2 cellular contexts compared by ENCODE assay signal in the genomic region with DNA sequence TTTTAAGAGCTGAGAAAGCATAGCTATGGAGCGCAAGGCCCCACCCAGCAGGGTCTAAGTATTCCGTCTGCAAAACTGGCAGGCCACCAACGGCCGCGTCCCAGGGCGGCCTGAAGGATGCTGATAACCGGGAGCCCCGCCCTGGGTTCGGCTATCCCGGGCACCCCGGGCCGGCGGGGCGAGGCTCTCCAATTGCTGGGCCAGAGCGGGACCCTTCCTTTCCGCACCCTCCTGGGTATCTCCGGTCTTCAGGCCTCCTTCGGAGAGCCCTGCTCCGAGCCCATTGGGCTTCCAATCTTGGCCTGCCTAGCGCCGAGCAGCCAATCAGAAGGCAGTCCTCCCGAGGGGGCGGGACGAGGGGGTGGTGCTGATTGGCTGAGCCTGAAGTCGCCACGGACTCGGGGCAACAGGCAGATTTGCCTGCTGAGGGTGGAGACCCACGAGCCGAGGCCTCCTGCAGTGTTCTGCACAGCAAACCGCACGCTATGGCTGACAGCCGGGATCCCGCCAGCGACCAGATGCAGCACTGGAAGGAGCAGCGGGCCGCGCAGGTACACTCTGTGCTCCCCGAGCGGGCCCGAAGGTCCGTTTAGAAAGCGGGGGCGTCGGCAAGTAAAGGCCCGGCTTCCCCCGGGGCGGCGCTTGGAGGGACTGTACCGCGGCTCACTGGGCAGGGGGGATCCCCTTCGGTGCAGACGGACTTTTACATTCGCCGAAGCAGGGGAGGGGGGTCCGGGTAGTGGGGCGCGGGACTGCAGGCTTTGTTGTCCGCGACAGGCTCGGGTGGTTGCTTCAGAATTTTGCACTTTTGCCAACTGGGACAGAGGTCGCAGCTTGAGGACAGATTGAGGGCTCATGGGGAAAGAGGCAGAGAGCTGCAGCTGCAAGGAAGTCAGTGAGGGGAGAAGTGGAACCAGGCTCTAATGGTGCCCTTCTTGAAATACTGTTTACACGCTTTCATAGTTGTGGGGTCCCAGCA.
TF ChIP-seq lines count a peak whose summit lies in the region.

Gene CAT, plus strand, starts transcription at position 406 of the 979 bp plus-strand sequence. Its CDS starts 80 bp downstream, at position 486.

TF ChIP-seq in GM23338, 12 proteins besides CTCF, POLR2A, EP300 and RAD21 (continued from another document and continues in another):
- TF ChIP-seq REST (IDR thresholded peaks at IDR 0.05; ENCODE audit: unreplicated experiment) (no peak), EZH2 (IDR thresholded peaks at IDR 0.05; ENCODE audit: low read depth, unreplicated experiment) (no peak), CREB1 (CRISPR knock-in tag; IDR thresholded peaks at IDR 0.05; ENCODE audit: low read depth) (no peak), STAT1 (IDR thresholded peaks at IDR 0.05; ENCODE audit: unreplicated experiment) (no peak)
- TF ChIP-seq, protein P1, sequence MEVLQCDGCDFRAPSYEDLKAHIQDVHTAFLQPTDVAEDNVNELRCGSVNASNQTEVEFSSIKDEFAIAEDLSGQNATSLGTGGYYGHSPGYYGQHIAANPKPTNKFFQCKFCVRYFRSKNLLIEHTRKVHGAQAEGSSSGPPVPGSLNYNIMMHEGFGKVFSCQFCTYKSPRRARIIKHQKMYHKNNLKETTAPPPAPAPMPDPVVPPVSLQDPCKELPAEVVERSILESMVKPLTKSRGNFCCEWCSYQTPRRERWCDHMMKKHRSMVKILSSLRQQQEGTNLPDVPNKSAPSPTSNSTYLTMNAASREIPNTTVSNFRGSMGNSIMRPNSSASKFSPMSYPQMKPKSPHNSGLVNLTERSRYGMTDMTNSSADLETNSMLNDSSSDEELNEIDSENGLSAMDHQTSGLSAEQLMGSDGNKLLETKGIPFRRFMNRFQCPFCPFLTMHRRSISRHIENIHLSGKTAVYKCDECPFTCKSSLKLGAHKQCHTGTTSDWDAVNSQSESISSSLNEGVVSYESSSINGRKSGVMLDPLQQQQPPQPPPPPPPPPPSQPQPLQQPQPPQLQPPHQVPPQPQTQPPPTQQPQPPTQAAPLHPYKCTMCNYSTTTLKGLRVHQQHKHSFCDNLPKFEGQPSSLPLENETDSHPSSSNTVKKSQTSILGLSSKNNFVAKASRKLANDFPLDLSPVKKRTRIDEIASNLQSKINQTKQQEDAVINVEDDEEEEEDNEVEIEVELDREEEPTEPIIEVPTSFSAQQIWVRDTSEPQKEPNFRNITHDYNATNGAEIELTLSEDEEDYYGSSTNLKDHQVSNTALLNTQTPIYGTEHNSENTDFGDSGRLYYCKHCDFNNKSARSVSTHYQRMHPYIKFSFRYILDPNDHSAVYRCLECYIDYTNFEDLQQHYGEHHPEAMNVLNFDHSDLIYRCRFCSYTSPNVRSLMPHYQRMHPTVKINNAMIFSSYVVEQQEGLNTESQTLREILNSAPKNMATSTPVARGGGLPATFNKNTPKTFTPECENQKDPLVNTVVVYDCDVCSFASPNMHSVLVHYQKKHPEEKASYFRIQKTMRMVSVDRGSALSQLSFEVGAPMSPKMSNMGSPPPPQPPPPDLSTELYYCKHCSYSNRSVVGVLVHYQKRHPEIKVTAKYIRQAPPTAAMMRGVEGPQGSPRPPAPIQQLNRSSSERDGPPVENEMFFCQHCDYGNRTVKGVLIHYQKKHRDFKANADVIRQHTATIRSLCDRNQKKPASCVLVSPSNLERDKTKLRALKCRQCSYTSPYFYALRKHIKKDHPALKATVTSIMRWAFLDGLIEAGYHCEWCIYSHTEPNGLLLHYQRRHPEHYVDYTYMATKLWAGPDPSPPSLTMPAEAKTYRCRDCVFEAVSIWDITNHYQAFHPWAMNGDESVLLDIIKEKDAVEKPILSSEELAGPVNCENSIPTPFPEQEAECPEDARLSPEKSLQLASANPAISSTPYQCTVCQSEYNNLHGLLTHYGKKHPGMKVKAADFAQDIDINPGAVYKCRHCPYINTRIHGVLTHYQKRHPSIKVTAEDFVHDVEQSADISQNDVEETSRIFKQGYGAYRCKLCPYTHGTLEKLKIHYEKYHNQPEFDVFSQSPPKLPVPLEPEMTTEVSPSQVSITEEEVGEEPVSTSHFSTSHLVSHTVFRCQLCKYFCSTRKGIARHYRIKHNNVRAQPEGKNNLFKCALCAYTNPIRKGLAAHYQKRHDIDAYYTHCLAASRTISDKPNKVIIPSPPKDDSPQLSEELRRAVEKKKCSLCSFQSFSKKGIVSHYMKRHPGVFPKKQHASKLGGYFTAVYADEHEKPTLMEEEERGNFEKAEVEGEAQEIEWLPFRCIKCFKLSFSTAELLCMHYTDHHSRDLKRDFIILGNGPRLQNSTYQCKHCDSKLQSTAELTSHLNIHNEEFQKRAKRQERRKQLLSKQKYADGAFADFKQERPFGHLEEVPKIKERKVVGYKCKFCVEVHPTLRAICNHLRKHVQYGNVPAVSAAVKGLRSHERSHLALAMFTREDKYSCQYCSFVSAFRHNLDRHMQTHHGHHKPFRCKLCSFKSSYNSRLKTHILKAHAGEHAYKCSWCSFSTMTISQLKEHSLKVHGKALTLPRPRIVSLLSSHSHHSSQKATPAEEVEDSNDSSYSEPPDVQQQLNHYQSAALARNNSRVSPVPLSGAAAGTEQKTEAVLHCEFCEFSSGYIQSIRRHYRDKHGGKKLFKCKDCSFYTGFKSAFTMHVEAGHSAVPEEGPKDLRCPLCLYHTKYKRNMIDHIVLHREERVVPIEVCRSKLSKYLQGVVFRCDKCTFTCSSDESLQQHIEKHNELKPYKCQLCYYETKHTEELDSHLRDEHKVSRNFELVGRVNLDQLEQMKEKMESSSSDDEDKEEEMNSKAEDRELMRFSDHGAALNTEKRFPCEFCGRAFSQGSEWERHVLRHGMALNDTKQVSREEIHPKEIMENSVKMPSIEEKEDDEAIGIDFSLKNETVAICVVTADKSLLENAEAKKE (CRISPR knock-in tag; IDR thresholded peaks at IDR 0.05), result peak; percentile 57; the same call in 1 of the 2 replicates

TF ChIP-seq in neural cell, 6 proteins besides CTCF, POLR2A, EP300 and RAD21 (continued from another document):
- peak; percentile 44 for TF ChIP-seq REST (IDR thresholded peaks at IDR 0.05; ENCODE audit: borderline replicate concordance)
- peak; percentile 61 for TF ChIP-seq MXI1 (conservative IDR thresholded peaks at IDR 0.05; ENCODE audit: poor library complexity, severe bottlenecking)
- no peak for TF ChIP-seq EZH2 (IDR thresholded peaks at IDR 0.05; ENCODE audit: borderline replicate concordance, insufficient read depth, low read length, poor library complexity, severe bottlenecking)
